ENCODE assay signal across 8 cellular contexts in the genomic region with DNA sequence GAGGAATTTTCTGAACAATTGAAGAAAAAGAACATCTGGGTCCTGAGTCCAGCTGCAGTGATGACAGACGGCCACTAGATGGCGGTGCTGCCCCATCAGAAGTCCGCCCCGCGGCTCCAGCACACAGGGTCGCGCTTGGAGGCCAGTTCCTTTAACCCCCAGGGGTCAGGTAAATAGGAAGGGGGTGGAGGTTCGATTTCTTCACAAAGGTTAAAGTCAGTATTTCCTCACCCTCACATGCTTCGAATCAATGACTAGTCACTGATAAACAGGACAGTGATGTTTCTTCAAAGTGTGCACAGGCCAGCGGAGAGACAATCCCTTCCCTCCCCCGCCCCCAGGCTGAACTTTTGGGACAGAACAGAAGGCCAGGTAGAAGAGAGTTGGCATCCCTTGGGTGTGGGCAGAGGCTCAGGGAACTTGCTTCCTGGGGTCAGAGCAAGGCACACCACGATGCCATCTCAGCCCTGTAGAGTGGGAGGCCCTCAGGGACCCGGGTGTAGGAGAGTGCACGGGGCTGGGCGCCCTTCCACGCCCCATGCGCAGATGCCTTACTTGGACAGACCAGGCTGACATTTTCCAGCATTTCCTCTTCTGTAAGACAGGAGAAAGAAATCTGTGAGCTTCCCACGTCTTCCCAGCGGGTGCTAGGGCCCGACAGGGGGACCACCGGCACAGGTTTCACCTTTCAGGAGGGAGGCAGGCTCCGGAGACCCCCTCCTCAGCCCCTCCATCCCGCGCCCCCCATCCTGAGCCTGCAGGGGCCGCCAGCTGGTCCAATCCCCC. TPM values are rescaled to one million over a fixed set of nuclear protein-coding genes. Genes with fewer than 3 reads are reported as not detected.
DNase-seq lines count a peak whose midpoint lies in the region; ATAC-seq and TF ChIP-seq lines count a peak whose summit lies in the region.

No MANE protein-coding gene starts in this region.

- TF ChIP-seq CTCF in heart left ventricle (IDR thresholded peaks at IDR 0.05): peak; percentile 97 to 100 (median 99)

- H3K9me3 Mint-ChIP-seq in activated naive CD8-positive, alpha-beta T cell treated with anti-CD3 and anti-CD28 coated beads for 36 hours: no peaks in the 10 kb centered on the region

- TF ChIP-seq POLR2A in heart left ventricle (IDR thresholded peaks at IDR 0.05): no peak

- intact Hi-C loops in heart left ventricle (cut with DNase I) (loop anchor here (1.0 to 10.0 kb wide), 9 partner anchors 74 to 381 kb away; no protein-coding TSS in a partner anchor), posterior vena cava (cut with DNase I) (loop anchor here in 1 of 2 donors (5.0 kb wide), 1 partner anchor 74 kb away; no protein-coding TSS in a partner anchor), aorta (cut with DNase I) (loop anchor here (1.0 to 10.0 kb wide), 5 partner anchors 75 to 381 kb away; no protein-coding TSS in a partner anchor)

- peak; percentile 81 for ATAC-seq in GM19351 (IDR thresholded peaks at IDR 0.05; ENCODE audit: unreplicated experiment)
- peak; percentile 81 for ATAC-seq in HG03565 (IDR thresholded peaks at IDR 0.05; ENCODE audit: unreplicated experiment)
- peak; percentile 60 to 66 (median 62) for ATAC-seq in heart left ventricle
- peak; percentile 82 for ATAC-seq in aorta (ENCODE audit: low FRiP score)

- H3K36me3 Mint-ChIP-seq in activated naive CD8-positive, alpha-beta T cell treated with anti-CD3 and anti-CD28 coated beads for 36 hours: no peaks in the 10 kb centered on the region

- DNase-seq in COLO668 (lab: John Stamatoyannopoulos, UW; ENCODE audit: unreplicated experiment): peak; percentile 63
- peak; percentile 41 to 75 for DNase-seq in SJCRH30
- peak; percentile 41 for DNase-seq in activated naive CD8-positive, alpha-beta T cell treated with anti-CD3 and anti-CD28 coated beads for 36 hours
- DNase-seq in heart left ventricle: peak; percentile 41 to 78 (median 65)
- peak; percentile 90 for DNase-seq in posterior vena cava (ENCODE audit: low spot score)
- DNase-seq in aorta: peak; percentile 70 to 90

- H3K4me1 ChIP-seq in SJCRH30: no peaks in the 10 kb centered on the region
- H3K4me1 ChIP-seq in heart left ventricle: peaks cover 0 to 21% (median 6%) of the 10 kb centered on the region in 12 donors
- peaks cover 0 to 2% of the 10 kb centered on the region in 2 donors for H3K4me1 ChIP-seq in aorta (ENCODE audit: control insufficient read depth in 1 of 2, insufficient read depth in 2 of 2, low read length in 2 of 2)

- peaks cover 4% of the 10 kb centered on the region for H3K4me1 Mint-ChIP-seq in activated naive CD8-positive, alpha-beta T cell treated with anti-CD3 and anti-CD28 coated beads for 36 hours

- no peak overlapping the region for H3K27ac Mint-ChIP-seq in activated naive CD8-positive, alpha-beta T cell treated with anti-CD3 and anti-CD28 coated beads for 36 hours

- no peaks in the 10 kb centered on the region for H3K36me3 ChIP-seq in SJCRH30
- no peaks in the 10 kb centered on the region for H3K36me3 ChIP-seq in heart left ventricle
- no peaks in the 10 kb centered on the region for H3K36me3 ChIP-seq in aorta (ENCODE audit: control insufficient read depth in 1 of 2, insufficient read depth in 2 of 2, low read length in 1 of 2)

- no peaks in the 10 kb centered on the region for H3K9me3 ChIP-seq in SJCRH30 (replicated peaks)
- no peaks in the 10 kb centered on the region for H3K9me3 ChIP-seq in heart left ventricle
- H3K9me3 ChIP-seq in aorta (ENCODE audit: control insufficient read depth, low read length): no peaks in the 10 kb centered on the region

- H3K4me3 Mint-ChIP-seq in activated naive CD8-positive, alpha-beta T cell treated with anti-CD3 and anti-CD28 coated beads for 36 hours: no peak overlapping the region

- H3K27me3 ChIP-seq in SJCRH30: peaks cover 7% of the 10 kb centered on the region
- peaks cover 0 to 17% (median 0%) of the 10 kb centered on the region in 9 donors for H3K27me3 ChIP-seq in heart left ventricle
- no peaks in the 10 kb centered on the region for H3K27me3 ChIP-seq in aorta (ENCODE audit: control insufficient read depth in 1 of 2, insufficient read depth in 2 of 2, low read length in 1 of 2)

- H3K27ac ChIP-seq in SJCRH30 (no peak overlapping the region), heart left ventricle (peak overlapping the region in 9 of 12 donors; percentile 19 to 84 (median 51)), aorta (ENCODE audit: low read depth in 1 of 2, low read length in 2 of 2) (peak overlapping the region; percentile 31 to 61)

- H3K4me3 ChIP-seq in SJCRH30 (no peak overlapping the region), heart left ventricle (peak overlapping the region in 9 of 12 donors; percentile 10 to 46 (median 33)), aorta (ENCODE audit: low read length in 2 of 2) (no peak overlapping the region)

- WGBS in heart left ventricle, 4 donors: 11 to 16% (median 14%) methylated on average over 18 to 25 of the region's 25 CpGs
- 7 to 8% methylated on average over 25 of the region's 25 CpGs for WGBS in aorta, 2 donors

- H3K27me3 Mint-ChIP-seq in activated naive CD8-positive, alpha-beta T cell treated with anti-CD3 and anti-CD28 coated beads for 36 hours: peaks cover 33% of the 10 kb centered on the region

RNA-seq across cellular contexts. Expression of gene APOB, which starts 0.7 kb away (rescaled TPM):
- 0.05 and 0.08 TPM in 2 replicates for total RNA-seq in SJCRH30 (2014; rRNA removed; shearing (Covaris generic))
- total RNA-seq in activated naive CD8-positive, alpha-beta T cell treated with anti-CD3 and anti-CD28 coated beads for 36 hours: not detected
- total RNA-seq in heart left ventricle: 10 to 100 TPM in 6 of 9 donors, 1 to 10 TPM in 3; 4.3 to 55.6 (median 11.9) TPM
- polyA plus RNA-seq in heart left ventricle: 1 to 10 TPM in 1 of 2 donors, under 1 TPM in 1; 0.72 to 2.3 TPM
- total RNA-seq in posterior vena cava: 1 to 10 TPM; 1.6 to 1.9 TPM
- total RNA-seq in aorta: 1 to 10 TPM; 4.7 to 5.9 TPM
- polyA plus RNA-seq in aorta: 1 to 10 TPM in 1 of 2 donors, under 1 TPM in 1; 0.38 to 8.8 TPM

Comparison
In these comparisons a context has a peak if more than half of its experiments do, and no peak if none do; other contexts are left out.
1. H3K4me3 ChIP-seq: peak in heart left ventricle (9 of 12); none in SJCRH30 (single experiment) and aorta (0 of 2).
2. Peak in every context shown above with its lines, with median percentiles within 50 percentile points of each other: DNase-seq and ATAC-seq.